17 cellular contexts compared by ENCODE assay signal in the genomic region with DNA sequence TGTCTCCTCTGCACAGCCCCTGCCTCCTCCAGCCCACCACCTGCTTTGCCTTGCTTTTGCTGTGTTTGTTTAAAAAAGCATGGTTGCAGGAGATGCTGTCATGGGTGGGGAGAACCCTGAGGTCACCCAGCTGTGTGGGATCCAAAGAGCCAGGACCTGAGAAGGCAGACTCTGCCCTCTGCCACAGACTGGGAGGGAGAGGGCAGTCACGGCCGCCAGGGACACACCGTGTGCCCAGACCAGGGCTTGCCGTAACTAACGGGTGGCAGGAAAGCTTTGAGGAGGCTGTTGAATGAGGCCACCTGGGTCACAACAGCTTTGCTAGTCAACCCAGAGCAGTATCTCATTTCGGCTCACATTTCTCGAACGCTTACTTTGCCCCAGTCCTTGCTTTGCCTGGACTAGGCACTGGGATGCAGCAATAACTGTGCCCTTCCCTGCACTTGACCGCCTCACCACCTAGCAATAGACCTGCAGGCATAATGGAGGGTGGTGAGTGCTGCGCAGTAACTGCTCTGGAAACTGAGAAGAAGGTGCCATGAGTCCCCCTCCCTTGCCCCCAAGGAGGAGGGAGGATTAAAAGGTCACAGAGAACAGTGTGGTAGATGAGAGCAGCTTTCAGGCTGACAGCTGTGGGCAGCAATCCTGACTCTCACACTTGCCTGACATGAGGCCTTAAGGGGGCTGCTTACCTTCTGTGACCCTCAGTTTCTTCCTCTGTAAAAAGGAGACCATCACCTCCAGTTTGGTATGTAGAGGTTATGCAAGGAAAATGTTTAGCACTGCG. TPM values are rescaled to one million over a fixed set of nuclear protein-coding genes. Genes with fewer than 3 reads are reported as not detected.
DNase-seq lines count a peak whose midpoint lies in the region; ATAC-seq and TF ChIP-seq lines count a peak whose summit lies in the region.
"Had no signal": no experiment of that assay in that cellular context is flagged by ENCODE, and none has a peak within 500 bp of the region (broad histone marks: within the 10 kb centered on the region; RNA-seq: fewer than 3 reads in every experiment).

No MANE protein-coding gene starts in this region.

- H4K91ac ChIP-seq in H9 (ENCODE audit: insufficient read length, low read depth, low read length), result no peak overlapping the region

- H3K4ac ChIP-seq in H9 (ENCODE audit: low read depth, low read length), result no peak overlapping the region

- H2BK12ac ChIP-seq in H9 (ENCODE audit: insufficient read length, low read depth, low read length), result no peak overlapping the region

- no peak overlapping the region for H2BK5ac ChIP-seq in H9 (ENCODE audit: insufficient read length, low read length)

- H2AK5ac ChIP-seq in H9 (ENCODE audit: insufficient read length, low read length), result no peak overlapping the region

- H3K79me2 ChIP-seq in H9 (ENCODE audit: insufficient read depth, low read length), result no peaks in the 10 kb centered on the region

- no peak overlapping the region for H3K18ac ChIP-seq in H9 (ENCODE audit: insufficient read length, low read depth, low read length)

- DNase-seq in H9, result no peak
- no peak for DNase-seq in left ventricle myocardium inferior
- DNase-seq in sciatic nerve (ENCODE audit: low spot score), result no peak
- no peak for DNase-seq in NCI-H226
- no peak for DNase-seq in GF-D8 (lab: John Stamatoyannopoulos, UW)
- DNase-seq: activated CD4-positive, alpha-beta T cell treated with anti-CD3 and anti-CD28 coated beads, Interleukin-2, amount 10 ng/mL, durations not matched to agents 7 days and 5 days; activated CD8-positive, alpha-beta memory T cell treated with anti-CD3 and anti-CD28 coated beads, Interleukin-2, amount 50 U/mL, for 48 hours; activated gamma-delta T cell; NCI-H1930; spleen had no signal

- H3K9me3 ChIP-seq in H9 (ENCODE audit: control insufficient read depth, low read depth, low read length) (no peaks in the 10 kb centered on the region), left ventricle myocardium inferior (replicated peaks) (no peaks in the 10 kb centered on the region)
- H3K9me3 ChIP-seq: spleen, testis had no signal

- H3K27ac Mint-ChIP-seq in H9, result no peak overlapping the region; a peak in 1 of 7 replicates
- H3K27ac Mint-ChIP-seq: activated CD4-positive, alpha-beta T cell treated with anti-CD3 and anti-CD28 coated beads, Interleukin-2, amount 10 ng/mL, durations not matched to agents 7 days and 5 days; memory B cell; natural killer cell treated with Interleukin-12 subunit alpha and Interleukin-12 subunit beta and Interleukin-15 and Interleukin-18, amount 100 ng/mL, for 72 hours had no signal

- H3K14ac ChIP-seq in H9 (ENCODE audit: insufficient read depth, low read length), result peak overlapping the region; percentile 0; the same call in 1 of the 2 replicates

- H3K36me3 ChIP-seq in left ventricle myocardium inferior, result peaks cover 29% of the 10 kb centered on the region

- H3K27me3 ChIP-seq in H9 (ENCODE audit: insufficient read depth, low read length), result no peaks in the 10 kb centered on the region
- no peaks in the 10 kb centered on the region for H3K27me3 ChIP-seq in left ventricle myocardium inferior (ENCODE audit: low read depth)
- H3K27me3 ChIP-seq: spleen, testis had no signal

- intact Hi-C loops in left ventricle myocardium inferior (cut with micrococcal nuclease) (no loop called here), sciatic nerve (cut with DNase I) (no loop called here)

- no peak overlapping the region for H3K4me3 ChIP-seq in left ventricle myocardium inferior
- H3K4me3 ChIP-seq: K562, spleen, testis had no signal

- H3K27me3 Mint-ChIP-seq in H9 (ENCODE audit: low read depth), result peaks cover 14% of the 10 kb centered on the region
- H3K27me3 Mint-ChIP-seq: activated CD4-positive, alpha-beta T cell treated with anti-CD3 and anti-CD28 coated beads, Interleukin-2, amount 10 ng/mL, durations not matched to agents 7 days and 5 days had no signal

- H3K4me1 ChIP-seq in H9 (ENCODE audit: insufficient read depth, low read length), result no peaks in the 10 kb centered on the region; the same call in 1 of the 2 replicates
- H3K4me1 ChIP-seq in left ventricle myocardium inferior, result peaks cover 32% of the 10 kb centered on the region

- no peak overlapping the region for H3K23ac ChIP-seq in H9 (ENCODE audit: insufficient read length, low read depth, low read length)

- H3T11ph ChIP-seq in H9 (ENCODE audit: low read length), result no peak overlapping the region

- H3K23me2 ChIP-seq in H9 (ENCODE audit: insufficient read length, low read depth, low read length, poor library complexity, severe bottlenecking), result no peaks in the 10 kb centered on the region

- H2BK15ac ChIP-seq in H9 (ENCODE audit: low read depth, low read length), result no peak overlapping the region

- no peak overlapping the region for H3K4me2 ChIP-seq in H9 (ENCODE audit: insufficient read depth, insufficient read length, low read length)

- WGBS in H9 (ENCODE audit: extremely low coverage, insufficient read length, low lambda C conversion rate), result no CpG with 5 or more reads among the region's 11 CpGs

- TF ChIP-seq CTCF in H9 (conservative IDR thresholded peaks at IDR 0.05) (no peak), VCaP (conservative IDR thresholded peaks at IDR 0.05) (no peak), left ventricle myocardium inferior (IDR thresholded peaks at IDR 0.05; ENCODE audit: borderline replicate concordance) (no peak)

- H3K36me3 Mint-ChIP-seq in H9 (ENCODE audit: insufficient read depth in 1 of 3, low read depth in 3 of 3), result no peaks in the 10 kb centered on the region
- H3K36me3 Mint-ChIP-seq: CD8-positive, alpha-beta memory T cell; memory B cell; natural killer cell treated with Interleukin-12 subunit alpha and Interleukin-12 subunit beta and Interleukin-15 and Interleukin-18, amount 100 ng/mL, for 72 hours had no signal

- no peak overlapping the region for H3K4me3 Mint-ChIP-seq in H9
- H3K4me3 Mint-ChIP-seq: activated CD4-positive, alpha-beta T cell treated with anti-CD3 and anti-CD28 coated beads, Interleukin-2, amount 10 ng/mL, durations not matched to agents 7 days and 5 days; CD8-positive, alpha-beta memory T cell; memory B cell; natural killer cell treated with Interleukin-12 subunit alpha and Interleukin-12 subunit beta and Interleukin-15 and Interleukin-18, amount 100 ng/mL, for 72 hours had no signal

- no peak overlapping the region for H4K8ac ChIP-seq in H9 (replicated peaks; ENCODE audit: insufficient read length, low read depth, low read length)

- no peak overlapping the region for H2BK120ac ChIP-seq in H9 (ENCODE audit: low read depth, low read length, poor library complexity, severe bottlenecking)

- H3K4me1 Mint-ChIP-seq in H9, result peaks cover 16% of the 10 kb centered on the region in 2 experiments
- H3K4me1 Mint-ChIP-seq: CD8-positive, alpha-beta memory T cell; memory B cell had no signal

- no peak overlapping the region for H2AFZ ChIP-seq in H9 (ENCODE audit: low read length)

- no peaks in the 10 kb centered on the region for H3K9me3 Mint-ChIP-seq in H9
- H3K9me3 Mint-ChIP-seq: activated CD4-positive, alpha-beta T cell treated with anti-CD3 and anti-CD28 coated beads, Interleukin-2, amount 10 ng/mL, durations not matched to agents 7 days and 5 days; CD8-positive, alpha-beta memory T cell; memory B cell; natural killer cell treated with Interleukin-12 subunit alpha and Interleukin-12 subunit beta and Interleukin-15 and Interleukin-18, amount 100 ng/mL, for 72 hours had no signal

- H3K27ac ChIP-seq in H9 (ENCODE audit: insufficient read length, low read depth, low read length) (no peak overlapping the region), VCaP (peak overlapping the region; percentile 54), left ventricle myocardium inferior (replicated peaks) (peak overlapping the region; percentile 15)
- H3K27ac ChIP-seq: spleen had no signal

- no peak overlapping the region for H2BK20ac ChIP-seq in H9 (ENCODE audit: low read depth, low read length, poor library complexity, severe bottlenecking)

- H4K5ac ChIP-seq in H9 (ENCODE audit: insufficient read length, low read depth, low read length), result no peak overlapping the region

- H3K56ac ChIP-seq in H9 (ENCODE audit: insufficient read length, low read depth, low read length), result no peak overlapping the region

- peak; percentile 36 for ATAC-seq in sciatic nerve
- no peak for ATAC-seq in GM21723 (IDR thresholded peaks at IDR 0.05; ENCODE audit: unreplicated experiment)
- ATAC-seq: K562 had no signal

- no peaks in the 10 kb centered on the region for H3K79me1 ChIP-seq in H9 (ENCODE audit: insufficient read depth, low read depth, low read length, poor library complexity, severe bottlenecking)

- H4K20me1 ChIP-seq in H9 (ENCODE audit: control insufficient read depth, insufficient read depth, insufficient read length), result no peaks in the 10 kb centered on the region

- no peak overlapping the region for H3K9ac ChIP-seq in H9 (ENCODE audit: extremely low read depth, insufficient read length, low read length)

RNA-seq across cellular contexts. Expression of a gene that starts 55.0 kb away (rescaled TPM):
- 20.8 and 21.3 TPM in 2 replicates for total RNA-seq in H9 (2021)
- total RNA-seq in left ventricle myocardium inferior, result 56.3 TPM
- total RNA-seq in sciatic nerve, result 71.2 TPM
